In genomic region chr4:1722551-1723071, GRCh38 we compare ENCODE assay signal across 8 cellular contexts. TPM values are rescaled to one million over a fixed set of nuclear protein-coding genes. Genes with fewer than 3 reads are reported as not detected.
A peak's percentile ranks its signal among the peaks of the same experiment; 100 is the strongest.
DNase-seq lines count a peak whose midpoint lies in the region; ATAC-seq and TF ChIP-seq lines count a peak whose summit lies in the region.

No MANE protein-coding gene starts in this region.

- peak overlapping the region in 1 of 2 experiments; percentile 35 for H3K23ac ChIP-seq in mesenchymal stem cell (ENCODE audit: low read length in 2 of 2)

- no peak overlapping the region for H2BK12ac ChIP-seq in mesenchymal stem cell (ENCODE audit: low read length in 2 of 2)

- peaks cover 14% of the 10 kb centered on the region for H3K36me3 Mint-ChIP-seq in HFFc6 (ENCODE audit: low read depth)
- H3K36me3 Mint-ChIP-seq in activated naive CD8-positive, alpha-beta T cell treated with anti-CD3 and anti-CD28 coated beads for 36 hours: peaks cover 56% of the 10 kb centered on the region

- peak overlapping the region; percentile 62 for H3K9ac ChIP-seq in mesenchymal stem cell (ENCODE audit: low read length)

- peak overlapping the region; percentile 55 for H3K4me3 ChIP-seq in AG10803 (ENCODE audit: low read length)
- peak overlapping the region in 1 of 2 experiments; percentile 76 for H3K4me3 ChIP-seq in mesenchymal stem cell (ENCODE audit: insufficient read depth in 1 of 2, low read depth in 1 of 2, low read length in 2 of 2)

- ATAC-seq in HG02970 (IDR thresholded peaks at IDR 0.05; ENCODE audit: low FRiP score, unreplicated experiment): no peak

- no peak overlapping the region for H4K8ac ChIP-seq in mesenchymal stem cell (ENCODE audit: low read length)

- H2AFZ ChIP-seq in mesenchymal stem cell (ENCODE audit: low read depth, low read length): no peak overlapping the region

- no peak overlapping the region for H3K18ac ChIP-seq in mesenchymal stem cell (ENCODE audit: low read depth in 1 of 2, low read length in 2 of 2)

- H3K27me3 ChIP-seq in mesenchymal stem cell (ENCODE audit: control insufficient read depth in 1 of 2, insufficient read depth in 1 of 2, low read length in 2 of 2): no peaks in the 10 kb centered on the region

- DNase-seq in AG10803 (ENCODE audit: low read depth) (no peak), HFFc6 (no peak), mesenchymal stem cell (peak; percentile 38), COR-L47 (lab: John Stamatoyannopoulos, UW) (no peak), SHP77 treated with DMSO at 0.1 percent for 48 hours (lab: John Stamatoyannopoulos, UW) (no peak)
- no peak for DNase-seq in activated naive CD8-positive, alpha-beta T cell treated with anti-CD3 and anti-CD28 coated beads for 36 hours
- DNase-seq in activated CD4-positive, CD25-positive, alpha-beta regulatory T cell (lab: John Stamatoyannopoulos, UW): no peak

- no peaks in the 10 kb centered on the region for H3K9me3 Mint-ChIP-seq in HFFc6
- no peaks in the 10 kb centered on the region for H3K9me3 Mint-ChIP-seq in activated naive CD8-positive, alpha-beta T cell treated with anti-CD3 and anti-CD28 coated beads for 36 hours

- no peak overlapping the region for H3K4ac ChIP-seq in mesenchymal stem cell (ENCODE audit: low read depth in 1 of 2, low read length in 2 of 2)

- peaks cover 2% of the 10 kb centered on the region; the same call in 1 of the 2 replicates for H3K27me3 Mint-ChIP-seq in HFFc6 (ENCODE audit: insufficient read depth)
- no peaks in the 10 kb centered on the region for H3K27me3 Mint-ChIP-seq in activated naive CD8-positive, alpha-beta T cell treated with anti-CD3 and anti-CD28 coated beads for 36 hours

- no peak overlapping the region for H2AK5ac ChIP-seq in mesenchymal stem cell (ENCODE audit: low read length, severe bottlenecking)

- no peak overlapping the region for H3K27ac ChIP-seq in mesenchymal stem cell (ENCODE audit: low read length, poor library complexity, severe bottlenecking)

- peak overlapping the region; percentile 44 for H2BK15ac ChIP-seq in mesenchymal stem cell (ENCODE audit: low read depth, poor library complexity, severe bottlenecking)

- no peak overlapping the region for H2BK5ac ChIP-seq in mesenchymal stem cell (ENCODE audit: low read depth, low read length, poor library complexity, severe bottlenecking)

- 61% methylated on average over 17 of the region's 17 CpGs for WGBS in mesenchymal stem cell

- peak overlapping the region; percentile 58 for H3K4me2 ChIP-seq in mesenchymal stem cell (ENCODE audit: low read length, poor library complexity, severe bottlenecking)

- no peak overlapping the region for H2BK120ac ChIP-seq in mesenchymal stem cell (ENCODE audit: low read depth, low read length)

- H3K27ac Mint-ChIP-seq in HFFc6: peak overlapping the region; percentile 86
- peak overlapping the region; percentile 97 for H3K27ac Mint-ChIP-seq in activated naive CD8-positive, alpha-beta T cell treated with anti-CD3 and anti-CD28 coated beads for 36 hours

- H3K4me1 Mint-ChIP-seq in HFFc6 (ENCODE audit: low read depth): peaks cover 54% of the 10 kb centered on the region
- peaks cover 37% of the 10 kb centered on the region for H3K4me1 Mint-ChIP-seq in activated naive CD8-positive, alpha-beta T cell treated with anti-CD3 and anti-CD28 coated beads for 36 hours

- no peak overlapping the region for H3K14ac ChIP-seq in mesenchymal stem cell (ENCODE audit: low read length in 2 of 2)

- H3K9me3 ChIP-seq in mesenchymal stem cell (ENCODE audit: control insufficient read depth, low read length): no peaks in the 10 kb centered on the region

- no peak overlapping the region for H4K91ac ChIP-seq in mesenchymal stem cell (ENCODE audit: low read length)

- H3K36me3 ChIP-seq in mesenchymal stem cell (ENCODE audit: control insufficient read depth in 1 of 2, insufficient read depth in 2 of 2, low read depth in 1 of 2, low read length in 2 of 2): peaks cover 26 to 30% of the 10 kb centered on the region in 2 experiments

- H3K4me1 ChIP-seq in mesenchymal stem cell (ENCODE audit: control insufficient read depth, insufficient read depth, low read depth, low read length): peaks cover 53% of the 10 kb centered on the region

- peaks cover 16% of the 10 kb centered on the region for H3K79me1 ChIP-seq in mesenchymal stem cell (replicated peaks; ENCODE audit: low read length, poor library complexity, severe bottlenecking)

- H3K4me3 Mint-ChIP-seq in HFFc6: peak overlapping the region; percentile 95
- peak overlapping the region; percentile 98 for H3K4me3 Mint-ChIP-seq in activated naive CD8-positive, alpha-beta T cell treated with anti-CD3 and anti-CD28 coated beads for 36 hours

- TF ChIP-seq CTCF in AG10803 (conservative IDR thresholded peaks at IDR 0.05; ENCODE audit: low read length): no peak
- peak; percentile 17; the same call in 1 of the 2 replicates for TF ChIP-seq CTCF in HFFc6 (IDR thresholded peaks at IDR 0.05)

RNA-seq across cellular contexts. Expression of gene TACC3, which starts 1.3 kb away (rescaled TPM):
- 10 to 100 TPM; 44.2 to 95.3 (median 93.3) TPM for total RNA-seq in HFFc6 (2021; fragmentation: NEBNext Ultra II Directional; extraction: Animal tissue kit (Norgen Biotek cat#: 25700))
- 100 to 1,000 TPM; 189 to 190 TPM for total RNA-seq in activated naive CD8-positive, alpha-beta T cell treated with anti-CD3 and anti-CD28 coated beads for 36 hours
- 11.9 TPM for polyA plus RNA-seq in mesenchymal stem cell (2013, experiment 1 of 2)
- polyA plus RNA-seq in mesenchymal stem cell (2013, experiment 2 of 2): 10.9 TPM

RNA-seq across cellular contexts. Expression of gene TMEM129, which starts 1.5 kb away (rescaled TPM):
- total RNA-seq in HFFc6 (2021; fragmentation: NEBNext Ultra II Directional; extraction: Animal tissue kit (Norgen Biotek cat#: 25700)): 10 to 100 TPM; 24.6 to 36.7 (median 27.7) TPM
- 10 to 100 TPM; 20.5 to 20.8 TPM for total RNA-seq in activated naive CD8-positive, alpha-beta T cell treated with anti-CD3 and anti-CD28 coated beads for 36 hours
- 22.0 TPM for polyA plus RNA-seq in mesenchymal stem cell (2013, experiment 1 of 2)
- polyA plus RNA-seq in mesenchymal stem cell (2013, experiment 2 of 2): 22.8 TPM

RNA-seq across cellular contexts. Expression of gene SLBP, which starts 10.5 kb away (rescaled TPM):
- total RNA-seq in HFFc6 (2021; fragmentation: NEBNext Ultra II Directional; extraction: Animal tissue kit (Norgen Biotek cat#: 25700)): 10 to 100 TPM; 44.7 to 61.9 (median 58.4) TPM
- 100 to 1,000 TPM; 183 to 184 TPM for total RNA-seq in activated naive CD8-positive, alpha-beta T cell treated with anti-CD3 and anti-CD28 coated beads for 36 hours
- polyA plus RNA-seq in mesenchymal stem cell (2013, experiment 1 of 2): 45.8 TPM
- polyA plus RNA-seq in mesenchymal stem cell (2013, experiment 2 of 2): 48.7 TPM

RNA-seq across cellular contexts. Expression of gene FAM53A, which starts 38.5 kb away (rescaled TPM):
- total RNA-seq in HFFc6 (2021; fragmentation: NEBNext Ultra II Directional; extraction: Animal tissue kit (Norgen Biotek cat#: 25700)): 1 to 10 TPM; 2.3 to 3.2 (median 2.7) TPM
- total RNA-seq in activated naive CD8-positive, alpha-beta T cell treated with anti-CD3 and anti-CD28 coated beads for 36 hours: 1 to 10 TPM in 1 of 2 experiments, under 1 TPM in 1; 0.82 to 1.3 TPM
- 1.2 TPM for polyA plus RNA-seq in mesenchymal stem cell (2013, experiment 1 of 2)
- polyA plus RNA-seq in mesenchymal stem cell (2013, experiment 2 of 2): 0.95 TPM
